8 cellular contexts compared by ENCODE assay signal in the genomic region with DNA sequence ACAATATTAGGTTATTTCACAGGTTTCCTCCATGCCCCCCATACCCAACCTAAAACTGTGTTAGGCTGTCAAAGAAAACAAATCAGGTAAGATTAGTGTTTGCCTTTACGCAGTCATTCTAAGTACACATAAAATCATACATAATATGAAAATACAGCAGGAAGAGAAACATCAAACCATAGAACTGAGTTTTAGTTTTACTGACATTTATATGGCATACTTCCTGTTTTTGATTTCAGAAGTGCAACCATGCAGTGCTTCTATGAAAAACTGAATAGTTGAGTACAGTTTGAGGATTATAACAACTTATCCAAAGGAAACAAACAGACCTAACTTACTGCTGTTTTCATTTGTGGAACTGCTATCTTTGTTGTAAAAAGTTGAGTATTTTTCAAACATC.
DNase-seq lines count a peak whose midpoint lies in the region; ATAC-seq and TF ChIP-seq lines count a peak whose summit lies in the region.

No MANE protein-coding gene starts in this region.

- H4K20me1 ChIP-seq in osteoblast (ENCODE audit: insufficient read depth, low read length) = peaks cover 9% of the 10 kb centered on the region

- no peaks in the 10 kb centered on the region for H3K27me3 ChIP-seq in osteoblast (ENCODE audit: insufficient read depth, low read length)

- peak; percentile 32 for DNase-seq in GF-D8 (lab: John Stamatoyannopoulos, UW)
- no peak for DNase-seq in activated naive CD8-positive, alpha-beta T cell treated with anti-CD3 and anti-CD28 coated beads, Interleukin-2, amount 50 U/mL, for 24 hours
- no peak for DNase-seq in NCI-H1048 (lab: John Stamatoyannopoulos, UW)
- no peak for DNase-seq in osteoblast (ENCODE audit: insufficient read length, low spot score, missing footprints)
- no peak for DNase-seq in RPMI8226
- no peak for DNase-seq in iPS-NIHi11 (ENCODE audit: low spot score)

- H3K79me2 ChIP-seq in osteoblast (ENCODE audit: insufficient read depth, low read length) = peaks cover 70% of the 10 kb centered on the region

- no peaks in the 10 kb centered on the region for H3K9me3 Mint-ChIP-seq in activated naive CD8-positive, alpha-beta T cell treated with anti-CD3 and anti-CD28 coated beads, Interleukin-2, amount 50 U/mL, for 24 hours

- H3K27ac ChIP-seq in osteoblast (ENCODE audit: low read depth, low read length) = no peak overlapping the region

- no peak for TF ChIP-seq CTCF in osteoblast (IDR thresholded peaks at IDR 0.05; ENCODE audit: extremely low read depth, low read depth, low read length)

- no peak overlapping the region for H3K4me2 ChIP-seq in osteoblast (ENCODE audit: insufficient read depth, low read length)

- ATAC-seq in GM19397 (IDR thresholded peaks at IDR 0.05; ENCODE audit: unreplicated experiment) (peak; percentile 64), HG03378 (IDR thresholded peaks at IDR 0.05; ENCODE audit: unreplicated experiment) (peak; percentile 85)
- no peak for ATAC-seq in activated naive CD8-positive, alpha-beta T cell treated with anti-CD3 and anti-CD28 coated beads, Interleukin-2, amount 50 U/mL, for 24 hours

- peaks cover 17% of the 10 kb centered on the region for H3K4me1 ChIP-seq in osteoblast (ENCODE audit: insufficient read depth, low read length)

- H3K27me3 Mint-ChIP-seq in activated naive CD8-positive, alpha-beta T cell treated with anti-CD3 and anti-CD28 coated beads, Interleukin-2, amount 50 U/mL, for 24 hours = no peaks in the 10 kb centered on the region

- no peaks in the 10 kb centered on the region for H3K36me3 ChIP-seq in osteoblast (ENCODE audit: insufficient read depth, low read length)

- peak overlapping the region; percentile 69 for H3K27ac Mint-ChIP-seq in activated naive CD8-positive, alpha-beta T cell treated with anti-CD3 and anti-CD28 coated beads, Interleukin-2, amount 50 U/mL, for 24 hours

- H2AFZ ChIP-seq in osteoblast (ENCODE audit: low read length) = no peak overlapping the region

- no peak overlapping the region for H3K4me3 Mint-ChIP-seq in activated naive CD8-positive, alpha-beta T cell treated with anti-CD3 and anti-CD28 coated beads, Interleukin-2, amount 50 U/mL, for 24 hours

- H3K9me3 ChIP-seq in osteoblast (ENCODE audit: low read depth, low read length) = no peaks in the 10 kb centered on the region

- H3K4me3 ChIP-seq in osteoblast (ENCODE audit: insufficient read depth, low read length) = no peak overlapping the region

- H3K4me1 Mint-ChIP-seq in activated naive CD8-positive, alpha-beta T cell treated with anti-CD3 and anti-CD28 coated beads, Interleukin-2, amount 50 U/mL, for 24 hours = peaks cover 42% of the 10 kb centered on the region

- peaks cover 9% of the 10 kb centered on the region for H3K36me3 Mint-ChIP-seq in activated naive CD8-positive, alpha-beta T cell treated with anti-CD3 and anti-CD28 coated beads, Interleukin-2, amount 50 U/mL, for 24 hours (ENCODE audit: low read depth)
